Comparison of ENCODE assay signal across 22 cellular contexts in genomic region chr4:113750315-113750714, GRCh38. TPM values are rescaled to one million over a fixed set of nuclear protein-coding genes. Genes with fewer than 3 reads are reported as not detected.
A peak's percentile ranks its signal among the peaks of the same experiment; 100 is the strongest.
DNase-seq lines count a peak whose midpoint lies in the region; ATAC-seq and TF ChIP-seq lines count a peak whose summit lies in the region.
"Had no signal": no experiment of that assay in that cellular context is flagged by ENCODE, and none has a peak within 500 bp of the region (broad histone marks: within the 10 kb centered on the region; RNA-seq: fewer than 3 reads in every experiment).

No MANE protein-coding gene starts in this region.

- H4K91ac ChIP-seq in IMR-90 (ENCODE audit: insufficient read depth, low read depth, low read length) = no peak overlapping the region

- no peak overlapping the region for H2AK5ac ChIP-seq in IMR-90 (ENCODE audit: low read depth, low read length)

- H3K9ac ChIP-seq in IMR-90 (ENCODE audit: low read depth, low read length) (no peak overlapping the region), neural progenitor cell (no peak overlapping the region)
- H3K9ac ChIP-seq: KMS-11 had no signal

- intact Hi-C loops in left ventricle myocardium inferior (cut with micrococcal nuclease) = no loop called here
- intact Hi-C loops in cardiac septum (cut with DNase I) = no loop called here
- intact Hi-C loops in IMR-90 (cut with micrococcal nuclease) = no loop called here
- intact Hi-C loops in uterus (cut with DNase I; ENCODE audit: low total_unique reads) = no loop called here

- CTCF ChIA-PET in IMR-90 (lab: Yijun Ruan, JAX) = no interaction called here

- no TSS peak for BruUV-seq in IMR-90 (replicated peaks; lab: Mats Ljungman, UMichigan)

- no peak for ATAC-seq in IMR-90 (ENCODE audit: low read depth)
- ATAC-seq: CD8-positive, alpha-beta T cell; HCT116 had no signal

- H3K27ac Mint-ChIP-seq in neural progenitor cell = no peak overlapping the region
- no peak overlapping the region for H3K27ac Mint-ChIP-seq in glutamatergic neuron (ENCODE audit: unreplicated experiment)
- H3K27ac Mint-ChIP-seq: CD8-positive, alpha-beta T cell had no signal

- H4K20me1 ChIP-seq in IMR-90 (ENCODE audit: insufficient read depth, low read length) (peaks cover 11% of the 10 kb centered on the region; the same call in 1 of the 2 replicates), neural progenitor cell (ENCODE audit: low read depth) (no peaks in the 10 kb centered on the region)

- peaks cover 12 to 33% of the 10 kb centered on the region in 2 experiments for H3K79me1 ChIP-seq in IMR-90 (ENCODE audit: low read depth in 1 of 2, low read length in 2 of 2)

- H4K8ac ChIP-seq in IMR-90 (ENCODE audit: low read depth in 2 of 2, low read length in 2 of 2) = no peak overlapping the region

- no peak overlapping the region for H3K56ac ChIP-seq in IMR-90 (ENCODE audit: extremely low read depth, insufficient read depth, low read length)

- H3K79me2 ChIP-seq in neural progenitor cell (ENCODE audit: low read depth) = no peaks in the 10 kb centered on the region

- no peak overlapping the region for H2BK120ac ChIP-seq in IMR-90 (ENCODE audit: low read depth, low read length)

- DNase-seq in left ventricle myocardium inferior (no peak), cardiac septum (ENCODE audit: low spot score) (no peak), IMR-90 (no peak), uterus (no peak), neural progenitor cell (ENCODE audit: low spot score) (no peak), glutamatergic neuron (no peak)
- DNase-seq: ACHN; C1 segment of cervical spinal cord; Calu3; CD8-positive, alpha-beta T cell; EL; NCI-H1105; NCI-H146; NCI-H2029; NCI-H226; NCI-H510A treated with DMSO at 0.1 percent for 48 hours; NCI-H748 treated with DMSO at 0.1 percent for 48 hours; PC-9 had no signal

- H3K4me1 ChIP-seq in left ventricle myocardium inferior (peaks cover 74% of the 10 kb centered on the region), IMR-90 (ENCODE audit: control insufficient read depth, insufficient read depth, low read length) (no peaks in the 10 kb centered on the region), mesodermal cell (ENCODE audit: control insufficient read depth, insufficient read depth, low read length, poor library complexity, severe bottlenecking) (no peaks in the 10 kb centered on the region), uterus (peaks cover 0 to 4% of the 10 kb centered on the region in 2 donors), neural progenitor cell (peaks cover 7% of the 10 kb centered on the region)

- TF ChIP-seq POLR2A in IMR-90 (IDR thresholded peaks at IDR 0.05; ENCODE audit: low read depth, low read length) = no peak
- no peak for TF ChIP-seq POLR2A in uterus (IDR thresholded peaks at IDR 0.05)

- no CpG with 5 or more reads among the region's 4 CpGs for WGBS in IMR-90 (ENCODE audit: extremely low coverage in 2 of 2, insufficient read length in 1 of 2), 2 experiments
- 80 to 83% methylated on average over 1 of the region's 4 CpGs for WGBS in mesodermal cell (ENCODE audit: insufficient coverage in 2 of 2), 2 experiments

- peak overlapping the region; percentile 1 for H3K27ac ChIP-seq in left ventricle myocardium inferior (replicated peaks)
- H3K27ac ChIP-seq in IMR-90 (ENCODE audit: insufficient read depth, low read length) = no peak overlapping the region
- peak overlapping the region; percentile 6 for H3K27ac ChIP-seq in mesodermal cell (ENCODE audit: low read depth, low read length, severe bottlenecking)
- H3K27ac ChIP-seq in uterus = no peak overlapping the region
- H3K27ac ChIP-seq in neural progenitor cell = no peak overlapping the region
- H3K27ac ChIP-seq: KMS-11, PC-9, RWPE1 had no signal

- H4K5ac ChIP-seq in IMR-90 (ENCODE audit: low read depth, low read length) = no peak overlapping the region

- no peak for TF ChIP-seq CTCF in left ventricle myocardium inferior (IDR thresholded peaks at IDR 0.05; ENCODE audit: borderline replicate concordance)
- no peak for TF ChIP-seq CTCF in IMR-90 (conservative IDR thresholded peaks at IDR 0.05; ENCODE audit: low read depth, low read length)
- no peak for TF ChIP-seq CTCF in uterus (IDR thresholded peaks at IDR 0.05)
- TF ChIP-seq CTCF in neural progenitor cell (IDR thresholded peaks at IDR 0.05) = no peak
- no peak for TF ChIP-seq CTCF in glutamatergic neuron (IDR thresholded peaks at IDR 0.05; ENCODE audit: partially characterized antibody, unreplicated experiment)

- no peak overlapping the region for H2BK20ac ChIP-seq in IMR-90 (ENCODE audit: low read depth, low read length)

- in situ Hi-C loops in IMR-90 (cut with MboI; ENCODE audit: low sequenced_read_pairs) = loop anchor here (10.0 kb wide), 1 partner anchor 206 kb away; no protein-coding TSS in a partner anchor

- H3K36me3 ChIP-seq in left ventricle myocardium inferior (peaks cover 3% of the 10 kb centered on the region), IMR-90 (ENCODE audit: control insufficient read depth, insufficient read depth, low read length) (peaks cover 3% of the 10 kb centered on the region; the same call in 1 of the 2 replicates), mesodermal cell (ENCODE audit: control insufficient read depth, insufficient read depth, low read length) (peaks cover 4% of the 10 kb centered on the region), uterus (no peaks in the 10 kb centered on the region), neural progenitor cell (no peaks in the 10 kb centered on the region)

- H3K14ac ChIP-seq in IMR-90 (replicated peaks; ENCODE audit: low read depth, low read length) = no peak overlapping the region

- H2BK15ac ChIP-seq in IMR-90 (ENCODE audit: low read depth, low read length) = no peak overlapping the region

- peaks cover 8% of the 10 kb centered on the region for H3K4me1 Mint-ChIP-seq in neural progenitor cell
- H3K4me1 Mint-ChIP-seq in glutamatergic neuron (ENCODE audit: low read depth, unreplicated experiment) = no peaks in the 10 kb centered on the region

- H2BK5ac ChIP-seq in IMR-90 (ENCODE audit: low read depth, low read length, poor library complexity, severe bottlenecking) = no peak overlapping the region

- no peak overlapping the region for H2AFZ ChIP-seq in IMR-90 (replicated peaks; ENCODE audit: low read length, poor library complexity)
- H2AFZ ChIP-seq in neural progenitor cell (replicated peaks) = no peak overlapping the region
- H2AFZ ChIP-seq: PC-9 had no signal

- no peaks in the 10 kb centered on the region for H3K9me3 Mint-ChIP-seq in neural progenitor cell
- H3K9me3 Mint-ChIP-seq in glutamatergic neuron (ENCODE audit: unreplicated experiment) = no peaks in the 10 kb centered on the region
- H3K9me3 Mint-ChIP-seq: CD8-positive, alpha-beta T cell had no signal

- H2AK9ac ChIP-seq in IMR-90 (replicated peaks; ENCODE audit: low read depth, low read length, poor library complexity) = peak overlapping the region; percentile 65

- H3K9me3 ChIP-seq in left ventricle myocardium inferior (replicated peaks) = no peaks in the 10 kb centered on the region
- no peaks in the 10 kb centered on the region for H3K9me3 ChIP-seq in IMR-90 (ENCODE audit: control insufficient read depth, insufficient read depth, low read length)
- no peaks in the 10 kb centered on the region for H3K9me3 ChIP-seq in mesodermal cell (ENCODE audit: control insufficient read depth, low read length)
- no peaks in the 10 kb centered on the region for H3K9me3 ChIP-seq in uterus
- no peaks in the 10 kb centered on the region for H3K9me3 ChIP-seq in neural progenitor cell (ENCODE audit: low read depth)

- no peak for TF ChIP-seq RAD21 in IMR-90 (IDR thresholded peaks at IDR 0.05; ENCODE audit: low read length)

- peak overlapping the region; percentile 94 for H3K23ac ChIP-seq in IMR-90 (ENCODE audit: low read depth, low read length)

- H3F3A ChIP-seq in neural progenitor cell (ENCODE audit: low read depth) = no peaks in the 10 kb centered on the region

- H3K4me3 Mint-ChIP-seq in neural progenitor cell = no peak overlapping the region
- no peak overlapping the region for H3K4me3 Mint-ChIP-seq in glutamatergic neuron (ENCODE audit: unreplicated experiment)
- H3K4me3 Mint-ChIP-seq: CD8-positive, alpha-beta T cell had no signal

- no peak overlapping the region for H3K4ac ChIP-seq in IMR-90 (ENCODE audit: low read depth, low read length)

- no peaks in the 10 kb centered on the region for H3K27me3 ChIP-seq in left ventricle myocardium inferior (ENCODE audit: low read depth)
- H3K27me3 ChIP-seq in IMR-90 (ENCODE audit: control insufficient read depth, insufficient read depth, low read length) = no peaks in the 10 kb centered on the region
- no peaks in the 10 kb centered on the region for H3K27me3 ChIP-seq in uterus
- H3K27me3 ChIP-seq in neural progenitor cell = no peaks in the 10 kb centered on the region

- H3K18ac ChIP-seq in IMR-90 (ENCODE audit: low read depth, low read length) = no peak overlapping the region

- H3K27me3 Mint-ChIP-seq in neural progenitor cell (ENCODE audit: insufficient read depth, low read depth) (no peaks in the 10 kb centered on the region), glutamatergic neuron (ENCODE audit: unreplicated experiment) (no peaks in the 10 kb centered on the region)

- POLR2A ChIA-PET in IMR-90 (lab: Charles Lee; ENCODE audit: unreplicated experiment) = no interaction called here

- H3K36me3 Mint-ChIP-seq in neural progenitor cell (peaks cover 3% of the 10 kb centered on the region), glutamatergic neuron (ENCODE audit: unreplicated experiment) (no peaks in the 10 kb centered on the region)

- dilution Hi-C loops in IMR-90 (cut with HindIII; ENCODE audit: low sequenced_read_pairs, unreplicated experiment) = no loop called here

- H3K4me2 ChIP-seq in IMR-90 (ENCODE audit: low read depth, low read length) (no peak overlapping the region), neural progenitor cell (no peak overlapping the region)
- H3K4me2 ChIP-seq: KMS-11, PC-9 had no signal

- H3K4me3 ChIP-seq in left ventricle myocardium inferior (no peak overlapping the region), IMR-90 (ENCODE audit: insufficient read depth, low read depth, low read length) (no peak overlapping the region), mesodermal cell (ENCODE audit: extremely low read depth, insufficient read depth, low read length, poor library complexity, severe bottlenecking) (no peak overlapping the region), uterus (no peak overlapping the region), neural progenitor cell (no peak overlapping the region)
- H3K4me3 ChIP-seq: PC-9 had no signal

- peaks cover 9% of the 10 kb centered on the region; the same call in 1 of the 2 replicates for H3K9me1 ChIP-seq in IMR-90 (ENCODE audit: insufficient read depth, low read length)

TF ChIP-seq in IMR-90, 13 proteins besides CTCF, POLR2A, EP300 and RAD21 (continues in another document):
- no peak for TF ChIP-seq CHD1 (IDR thresholded peaks at IDR 0.05; ENCODE audit: low read depth, low read length)

RNA-seq across cellular contexts. Expression of gene CAMK2D, which starts 11.2 kb away (rescaled TPM):
- total RNA-seq in left ventricle myocardium inferior = 223 TPM
- total RNA-seq in cardiac septum = 217 TPM
- total RNA-seq in IMR-90 (2012; rRNA removed) = 156 and 181 TPM in 2 replicates
- polyA plus RNA-seq in IMR-90 (2012; rRNA removed) = 38.0 and 44.6 TPM in 2 replicates
- polyA plus RNA-seq in IMR-90 (2012; cell fraction: cytosol; rRNA removed) = 10.4 and 11.5 TPM in 2 replicates
- 8.5 and 39.2 TPM in 2 replicates for polyA plus RNA-seq in IMR-90 (2012; cell fraction: nucleus; rRNA removed; ENCODE audit: low replicate concordance)
- 45.2 TPM for polyA plus RNA-seq in mesodermal cell (2013, experiment 1 of 2)
- polyA plus RNA-seq in mesodermal cell (2013, experiment 2 of 2) = 44.2 TPM
- 10 to 100 TPM; 41.5 to 95.3 (median 54.3) TPM for total RNA-seq in uterus
- total RNA-seq in neural progenitor cell (ENCODE audit: low replicate concordance) = 21.0 and 33.2 TPM in 2 replicates
- 24.8 TPM for total RNA-seq in glutamatergic neuron (ENCODE audit: unreplicated experiment)

Comparison
In these comparisons a context has a peak if more than half of its experiments do, and no peak if none do; other contexts are left out.
1. H3K27ac ChIP-seq: peak in left ventricle myocardium inferior (single experiment) and mesodermal cell (single experiment); none in IMR-90 (single experiment), uterus (0 of 2) and neural progenitor cell (single experiment).